In genomic region chr11:130118636-130119387, GRCh38 we compare ENCODE assay signal across 11 cellular contexts. TPM values are rescaled to one million over a fixed set of nuclear protein-coding genes. Genes with fewer than 3 reads are reported as not detected.
A peak's percentile ranks its signal among the peaks of the same experiment; 100 is the strongest.
DNase-seq lines count a peak whose midpoint lies in the region; ATAC-seq and TF ChIP-seq lines count a peak whose summit lies in the region.
"Had no signal": no experiment of that assay in that cellular context is flagged by ENCODE, and none has a peak within 500 bp of the region (broad histone marks: within the 10 kb centered on the region; RNA-seq: fewer than 3 reads in every experiment).

No MANE protein-coding gene starts in this region.

- H4K20me1 ChIP-seq in OCI-LY3 (ENCODE audit: insufficient read depth, low read length): 0 out of 2 replicates have a peak, but pooled peaks cover 6% of the 10 kb centered on the region

- DNase-seq in activated CD4-positive, CD25-positive, alpha-beta regulatory T cell (lab: John Stamatoyannopoulos, UW): no peak
- DNase-seq in nephron progenitor cell (no peak), NCI-H2081 (lab: John Stamatoyannopoulos, UW) (no peak), right atrium auricular region (ENCODE audit: low spot score) (no peak), esophagus squamous epithelium (lab: John Stamatoyannopoulos, UW) (no peak)
- DNase-seq: NCI-H82, thyroid gland had no signal

- H3K4me3 ChIP-seq in OCI-LY3 (ENCODE audit: low read length) (no peak overlapping the region; the same call in 1 of the 2 replicates), right atrium auricular region (no peak overlapping the region), esophagus squamous epithelium (no peak overlapping the region)
- H3K4me3 ChIP-seq: A549, thyroid gland had no signal

- TF ChIP-seq POLR2A in esophagus squamous epithelium (IDR thresholded peaks at IDR 0.05): no peak

- H3K79me2 ChIP-seq in OCI-LY3 (ENCODE audit: low read length): no peaks in the 10 kb centered on the region

- H3K27ac Mint-ChIP-seq in nephron progenitor cell: peak overlapping the region; percentile 93

- H3K27ac ChIP-seq in OCI-LY3 (ENCODE audit: low read length) (no peak overlapping the region), right atrium auricular region (no peak overlapping the region), esophagus squamous epithelium (no peak overlapping the region)
- H3K27ac ChIP-seq: A549, thyroid gland had no signal

- TF ChIP-seq CTCF in OCI-LY3 (IDR thresholded peaks at IDR 0.05; ENCODE audit: low read depth, low read length) (no peak), nephron progenitor cell (IDR thresholded peaks at IDR 0.05) (no peak), right atrium auricular region (IDR thresholded peaks at IDR 0.05) (no peak), esophagus squamous epithelium (IDR thresholded peaks at IDR 0.05) (no peak)

- peak overlapping the region; percentile 32 for H3K4me2 ChIP-seq in OCI-LY3 (ENCODE audit: low read length)
- H3K4me2 ChIP-seq: A549 had no signal

- WGBS in esophagus squamous epithelium, 2 donors: 82 to 83% methylated on average over 9 of the region's 9 CpGs

- H3K4me3 Mint-ChIP-seq in nephron progenitor cell: no peak overlapping the region

- H3K27me3 Mint-ChIP-seq in nephron progenitor cell (ENCODE audit: low read depth, poor library complexity): no peaks in the 10 kb centered on the region

- peaks cover 58% of the 10 kb centered on the region for H3K36me3 Mint-ChIP-seq in nephron progenitor cell (ENCODE audit: low read depth)

- no peaks in the 10 kb centered on the region for H3K9me3 Mint-ChIP-seq in nephron progenitor cell

- H3K36me3 ChIP-seq in OCI-LY3 (replicated peaks; ENCODE audit: low read depth, low read length): peaks cover 14% of the 10 kb centered on the region
- peaks cover 22% of the 10 kb centered on the region for H3K36me3 ChIP-seq in right atrium auricular region
- H3K36me3 ChIP-seq in esophagus squamous epithelium: peaks cover 6 to 65% (median 10%) of the 10 kb centered on the region in 3 donors

- H3K27me3 ChIP-seq in OCI-LY3 (ENCODE audit: low read depth, low read length) (no peaks in the 10 kb centered on the region), right atrium auricular region (no peaks in the 10 kb centered on the region), esophagus squamous epithelium (no peaks in the 10 kb centered on the region)
- H3K27me3 ChIP-seq: thyroid gland had no signal

- H3K4me1 Mint-ChIP-seq in nephron progenitor cell: peaks cover 3% of the 10 kb centered on the region

- no peak overlapping the region for H3K9ac ChIP-seq in OCI-LY3 (ENCODE audit: low read length)

- H2AFZ ChIP-seq in OCI-LY3 (ENCODE audit: low read depth, low read length): no peak overlapping the region

- peaks cover 30% of the 10 kb centered on the region for H3K4me1 ChIP-seq in OCI-LY3 (ENCODE audit: low read length)
- H3K4me1 ChIP-seq in right atrium auricular region: peaks cover 0 to 15% of the 10 kb centered on the region in 2 donors
- H3K4me1 ChIP-seq in esophagus squamous epithelium: peaks cover 2 to 49% (median 4%) of the 10 kb centered on the region in 3 donors

- intact Hi-C loops in esophagus squamous epithelium (cut with DNase I): no loop called here

- H3K9me3 ChIP-seq in OCI-LY3 (ENCODE audit: insufficient read depth, low read length) (no peaks in the 10 kb centered on the region), right atrium auricular region (no peaks in the 10 kb centered on the region), esophagus squamous epithelium (no peaks in the 10 kb centered on the region)
- H3K9me3 ChIP-seq: A549, thyroid gland had no signal

- peak; percentile 25 for ATAC-seq in activated CD4-positive, CD25-positive, alpha-beta regulatory T cell treated with anti-CD3 and anti-CD28 coated beads, Interleukin-2, amount 50 U/mL, for 24 hours
- ATAC-seq in HG02642 (IDR thresholded peaks at IDR 0.05; ENCODE audit: poor library complexity, unreplicated experiment): peak; percentile 54
- ATAC-seq: A549 had no signal

RNA-seq across cellular contexts. Expression of gene ST14, which starts 40.8 kb away (rescaled TPM):
- total RNA-seq in right atrium auricular region (1 to 10 TPM in 1 of 2 donors, under 1 TPM in 1; 0.85 to 6.0 TPM), esophagus squamous epithelium (100 to 1,000 TPM; 109 to 225 (median 141) TPM)

RNA-seq across cellular contexts. Expression of gene APLP2, which starts 49.1 kb away (rescaled TPM):
- total RNA-seq in right atrium auricular region (100 to 1,000 TPM; 326 to 454 TPM), esophagus squamous epithelium (100 to 1,000 TPM; 134 to 221 (median 177) TPM)

Comparison
In these comparisons a context has a peak if more than half of its experiments do, and no peak if none do; other contexts are left out.
1. RNA of gene ST14, which starts 40.8 kb away (total RNA-seq): 109 to 225 TPM in esophagus squamous epithelium; 0.85 to 6.0 TPM in right atrium auricular region; every median in the first group is over 10 times any median in the second.